ENCODE assay signal across 2 cellular contexts in the genomic region with DNA sequence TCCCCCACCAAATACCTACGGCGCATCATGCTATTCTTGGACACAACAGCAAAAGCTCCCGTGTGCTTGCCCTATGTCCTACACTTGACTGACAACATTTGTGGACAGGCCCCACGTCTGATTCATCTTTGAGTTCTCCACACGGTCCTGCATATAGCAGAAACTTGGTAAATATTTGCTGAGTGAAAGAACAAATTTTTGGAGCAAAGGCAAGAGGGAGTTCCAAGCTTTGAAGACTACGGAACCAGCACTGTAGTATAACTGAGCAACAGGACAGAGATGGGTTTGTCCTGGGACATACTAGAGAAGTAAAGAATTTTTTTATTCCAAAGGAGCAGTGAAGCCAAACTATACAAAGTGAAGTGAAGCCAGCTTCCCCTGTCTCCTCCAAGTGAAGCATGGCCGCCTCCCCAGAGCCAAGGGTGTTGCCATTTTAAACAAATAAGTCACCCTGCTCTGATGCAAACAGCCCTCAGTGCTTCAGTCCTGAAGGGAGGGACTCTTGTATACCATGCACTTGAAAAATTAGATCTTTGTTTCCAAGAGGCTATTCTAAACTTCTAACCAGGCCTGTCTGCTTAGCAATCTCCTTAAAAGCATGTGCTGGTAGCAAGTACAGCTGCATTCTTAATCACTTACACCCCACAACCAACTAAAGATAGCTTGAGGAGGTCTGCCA.
TF ChIP-seq lines count a peak whose summit lies in the region.

No MANE protein-coding gene starts in this region.

TF ChIP-seq in A549, 52 proteins besides CTCF, POLR2A, EP300 and RAD21 (continued from another document and continues in another):
- TF ChIP-seq, protein P1, sequence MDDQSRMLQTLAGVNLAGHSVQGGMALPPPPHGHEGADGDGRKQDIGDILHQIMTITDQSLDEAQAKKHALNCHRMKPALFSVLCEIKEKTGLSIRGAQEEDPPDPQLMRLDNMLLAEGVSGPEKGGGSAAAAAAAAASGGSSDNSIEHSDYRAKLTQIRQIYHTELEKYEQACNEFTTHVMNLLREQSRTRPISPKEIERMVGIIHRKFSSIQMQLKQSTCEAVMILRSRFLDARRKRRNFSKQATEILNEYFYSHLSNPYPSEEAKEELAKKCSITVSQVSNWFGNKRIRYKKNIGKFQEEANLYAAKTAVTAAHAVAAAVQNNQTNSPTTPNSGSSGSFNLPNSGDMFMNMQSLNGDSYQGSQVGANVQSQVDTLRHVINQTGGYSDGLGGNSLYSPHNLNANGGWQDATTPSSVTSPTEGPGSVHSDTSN (IDR thresholded peaks at IDR 0.05), result no peak
- TF ChIP-seq MYC (IDR thresholded peaks at IDR 0.05; ENCODE audit: borderline replicate concordance, low read length) (no peak), CHD2 (IDR thresholded peaks at IDR 0.05; ENCODE audit: low read length, partially characterized antibody) (no peak), EHF (CRISPR knock-in tag; IDR thresholded peaks at IDR 0.05) (no peak), HOXB5 (CRISPR knock-in tag; IDR thresholded peaks at IDR 0.05) (no peak), NFE2L2 (conservative IDR thresholded peaks at IDR 0.05; ENCODE audit: low read length) (no peak), ZFP36 (IDR thresholded peaks at IDR 0.05; ENCODE audit: borderline replicate concordance, partially characterized antibody) (no peak), TFCP2L1 (CRISPR knock-in tag; IDR thresholded peaks at IDR 0.05) (no peak), TP53 (CRISPR knock-in tag; IDR thresholded peaks at IDR 0.05) (no peak), POLR2AphosphoS2 (conservative IDR thresholded peaks at IDR 0.05; ENCODE audit: low read length) (no peak), ZSCAN20 (CRISPR knock-in tag; IDR thresholded peaks at IDR 0.05) (no peak), ZNF302 (CRISPR knock-in tag; IDR thresholded peaks at IDR 0.05) (no peak), FOSL2 (IDR thresholded peaks at IDR 0.05) (no peak), FOSL2 (CRISPR knock-in tag; IDR thresholded peaks at IDR 0.05) (0 out of 2 replicates have a peak, but pooled peaks have one; percentile 6), CBX2 (IDR thresholded peaks at IDR 0.05; ENCODE audit: borderline replicate concordance, low read depth) (no peak), KDM5A (IDR thresholded peaks at IDR 0.05) (no peak), CEBPB (IDR thresholded peaks at IDR 0.05) (peak in 1 of 2 experiments; percentile 5; a peak in 1 of 4 replicates), PHF8 (IDR thresholded peaks at IDR 0.05; ENCODE audit: borderline replicate concordance, low read depth) (no peak)
- TF ChIP-seq, protein P2, sequence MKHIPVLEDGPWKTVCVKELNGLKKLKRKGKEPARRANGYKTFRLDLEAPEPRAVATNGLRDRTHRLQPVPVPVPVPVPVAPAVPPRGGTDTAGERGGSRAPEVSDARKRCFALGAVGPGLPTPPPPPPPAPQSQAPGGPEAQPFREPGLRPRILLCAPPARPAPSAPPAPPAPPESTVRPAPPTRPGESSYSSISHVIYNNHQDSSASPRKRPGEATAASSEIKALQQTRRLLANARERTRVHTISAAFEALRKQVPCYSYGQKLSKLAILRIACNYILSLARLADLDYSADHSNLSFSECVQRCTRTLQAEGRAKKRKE (CRISPR knock-in tag; IDR thresholded peaks at IDR 0.05; ENCODE audit: low read depth), result no peak
- TF ChIP-seq, protein P3, sequence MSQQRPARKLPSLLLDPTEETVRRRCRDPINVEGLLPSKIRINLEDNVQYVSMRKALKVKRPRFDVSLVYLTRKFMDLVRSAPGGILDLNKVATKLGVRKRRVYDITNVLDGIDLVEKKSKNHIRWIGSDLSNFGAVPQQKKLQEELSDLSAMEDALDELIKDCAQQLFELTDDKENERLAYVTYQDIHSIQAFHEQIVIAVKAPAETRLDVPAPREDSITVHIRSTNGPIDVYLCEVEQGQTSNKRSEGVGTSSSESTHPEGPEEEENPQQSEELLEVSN (IDR thresholded peaks at IDR 0.05; ENCODE audit: borderline replicate concordance, low read depth), result 0 out of 2 replicates have a peak, but pooled peaks have one; percentile 23
- TF ChIP-seq, protein P4, sequence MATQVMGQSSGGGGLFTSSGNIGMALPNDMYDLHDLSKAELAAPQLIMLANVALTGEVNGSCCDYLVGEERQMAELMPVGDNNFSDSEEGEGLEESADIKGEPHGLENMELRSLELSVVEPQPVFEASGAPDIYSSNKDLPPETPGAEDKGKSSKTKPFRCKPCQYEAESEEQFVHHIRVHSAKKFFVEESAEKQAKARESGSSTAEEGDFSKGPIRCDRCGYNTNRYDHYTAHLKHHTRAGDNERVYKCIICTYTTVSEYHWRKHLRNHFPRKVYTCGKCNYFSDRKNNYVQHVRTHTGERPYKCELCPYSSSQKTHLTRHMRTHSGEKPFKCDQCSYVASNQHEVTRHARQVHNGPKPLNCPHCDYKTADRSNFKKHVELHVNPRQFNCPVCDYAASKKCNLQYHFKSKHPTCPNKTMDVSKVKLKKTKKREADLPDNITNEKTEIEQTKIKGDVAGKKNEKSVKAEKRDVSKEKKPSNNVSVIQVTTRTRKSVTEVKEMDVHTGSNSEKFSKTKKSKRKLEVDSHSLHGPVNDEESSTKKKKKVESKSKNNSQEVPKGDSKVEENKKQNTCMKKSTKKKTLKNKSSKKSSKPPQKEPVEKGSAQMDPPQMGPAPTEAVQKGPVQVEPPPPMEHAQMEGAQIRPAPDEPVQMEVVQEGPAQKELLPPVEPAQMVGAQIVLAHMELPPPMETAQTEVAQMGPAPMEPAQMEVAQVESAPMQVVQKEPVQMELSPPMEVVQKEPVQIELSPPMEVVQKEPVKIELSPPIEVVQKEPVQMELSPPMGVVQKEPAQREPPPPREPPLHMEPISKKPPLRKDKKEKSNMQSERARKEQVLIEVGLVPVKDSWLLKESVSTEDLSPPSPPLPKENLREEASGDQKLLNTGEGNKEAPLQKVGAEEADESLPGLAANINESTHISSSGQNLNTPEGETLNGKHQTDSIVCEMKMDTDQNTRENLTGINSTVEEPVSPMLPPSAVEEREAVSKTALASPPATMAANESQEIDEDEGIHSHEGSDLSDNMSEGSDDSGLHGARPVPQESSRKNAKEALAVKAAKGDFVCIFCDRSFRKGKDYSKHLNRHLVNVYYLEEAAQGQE (IDR thresholded peaks at IDR 0.05), result no peak
- TF ChIP-seq, protein P5, sequence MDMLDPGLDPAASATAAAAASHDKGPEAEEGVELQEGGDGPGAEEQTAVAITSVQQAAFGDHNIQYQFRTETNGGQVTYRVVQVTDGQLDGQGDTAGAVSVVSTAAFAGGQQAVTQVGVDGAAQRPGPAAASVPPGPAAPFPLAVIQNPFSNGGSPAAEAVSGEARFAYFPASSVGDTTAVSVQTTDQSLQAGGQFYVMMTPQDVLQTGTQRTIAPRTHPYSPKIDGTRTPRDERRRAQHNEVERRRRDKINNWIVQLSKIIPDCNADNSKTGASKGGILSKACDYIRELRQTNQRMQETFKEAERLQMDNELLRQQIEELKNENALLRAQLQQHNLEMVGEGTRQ (IDR thresholded peaks at IDR 0.05), result no peak

TF ChIP-seq in Ishikawa, 13 proteins besides CTCF, POLR2A, EP300 and RAD21 (continued from another document):
- no peak for TF ChIP-seq EGR1 (IDR thresholded peaks at IDR 0.05)
